Comparison of ENCODE assay signal across 10 cellular contexts in genomic region chr7:28903779-28904538, GRCh38. TPM values are rescaled to one million over a fixed set of nuclear protein-coding genes. Genes with fewer than 3 reads are reported as not detected.
DNase-seq lines count a peak whose midpoint lies in the region; ATAC-seq and TF ChIP-seq lines count a peak whose summit lies in the region.
"Had no signal": no experiment of that assay in that cellular context is flagged by ENCODE, and none has a peak within 500 bp of the region (broad histone marks: within the 10 kb centered on the region; RNA-seq: fewer than 3 reads in every experiment).

No MANE protein-coding gene starts in this region.

- CTCF ChIA-PET in BJ (lab: Yijun Ruan, JAX): interaction anchor here (1.0 to 3.8 kb wide), 2 partner anchors 11 to 18 kb away, joined by 3 to 22 read pairs; no protein-coding TSS in a partner anchor

- H3K27me3 Mint-ChIP-seq in effector memory CD8-positive, alpha-beta T cell: peaks cover 58 to 64% of the 10 kb centered on the region in 2 donors

- H2AFZ ChIP-seq in fibroblast of lung (ENCODE audit: low read length): peak overlapping the region; percentile 90

- TF ChIP-seq CTCF in BJ (IDR thresholded peaks at IDR 0.05; ENCODE audit: insufficient read depth, low read depth, low read length): no peak
- no peak for TF ChIP-seq CTCF in fibroblast of lung (conservative IDR thresholded peaks at IDR 0.05 in 1 of 2, IDR thresholded peaks at IDR 0.05 in 1 of 2; ENCODE audit: low read depth in 1 of 2, low read length in 2 of 2)
- TF ChIP-seq CTCF in ovary (IDR thresholded peaks at IDR 0.05): no peak

- H3K27me3 ChIP-seq in BJ (ENCODE audit: control insufficient read depth, insufficient read depth, low read length) (no peaks in the 10 kb centered on the region), fibroblast of lung (ENCODE audit: control insufficient read depth, insufficient read depth, low read length) (no peaks in the 10 kb centered on the region), ovary (no peaks in the 10 kb centered on the region)

- H3K4me2 ChIP-seq in fibroblast of lung (ENCODE audit: extremely low read depth, insufficient read depth, low read length): peak overlapping the region; percentile 91

- H3K4me3 ChIP-seq in BJ (ENCODE audit: low read depth, low read length): 0 out of 2 replicates have a peak overlapping the region, but pooled peaks have one; percentile 1
- peak overlapping the region; percentile 45 to 77 (median 54) for H3K4me3 ChIP-seq in fibroblast of lung (replicated peaks in 1 of 4; ENCODE audit: control extremely low read depth in 1 of 4, insufficient read depth in 1 of 4, low read depth in 3 of 4, low read length in 4 of 4)
- peak overlapping the region; percentile 18 for H3K4me3 ChIP-seq in ovary

- H3K4me1 ChIP-seq in fibroblast of lung (ENCODE audit: control insufficient read depth, extremely low read depth, insufficient read depth, low read length) (no peaks in the 10 kb centered on the region), ovary (ENCODE audit: insufficient read depth) (no peaks in the 10 kb centered on the region)

- intact Hi-C loops in ovary (cut with DNase I): no loop called here

- WGBS in ovary, 3 donors: 22 to 25% (median 22%) methylated on average over 3 of the region's 3 CpGs

- H3K4me1 Mint-ChIP-seq in effector memory CD8-positive, alpha-beta T cell (ENCODE audit: low read depth in 2 of 2): no peaks in the 10 kb centered on the region

- no peak overlapping the region for H3K4me3 Mint-ChIP-seq in effector memory CD8-positive, alpha-beta T cell

- TF ChIP-seq POLR2A in ovary (IDR thresholded peaks at IDR 0.05) (no peak), GM18505 (IDR thresholded peaks at IDR 0.05; ENCODE audit: borderline replicate concordance, extremely low read depth, insufficient read depth, insufficient read length) (no peak)

- no peak overlapping the region for H3K27ac Mint-ChIP-seq in effector memory CD8-positive, alpha-beta T cell

- H3K27ac ChIP-seq in fibroblast of lung (ENCODE audit: insufficient read depth, low read length) (no peak overlapping the region), ovary (no peak overlapping the region)
- H3K27ac ChIP-seq: VCaP had no signal

- H3K79me2 ChIP-seq in fibroblast of lung (ENCODE audit: control insufficient read depth, insufficient read depth, low read length): no peaks in the 10 kb centered on the region

- H3K9me3 ChIP-seq in fibroblast of lung (ENCODE audit: control insufficient read depth, insufficient read depth, low read depth, low read length): no peaks in the 10 kb centered on the region
- H3K9me3 ChIP-seq in ovary: no peaks in the 10 kb centered on the region

- ATAC-seq in GM19397 (IDR thresholded peaks at IDR 0.05; ENCODE audit: unreplicated experiment): no peak
- no peak for ATAC-seq in effector memory CD8-positive, alpha-beta T cell (replicated peaks)
- no peak for ATAC-seq in GM18505 (IDR thresholded peaks at IDR 0.05; ENCODE audit: unreplicated experiment)

- DNase-seq in BJ (ENCODE audit: low read depth) (no peak), NCI-H748 treated with DMSO at 0.1 percent for 48 hours (lab: John Stamatoyannopoulos, UW) (peak; percentile 55), fibroblast of lung (ENCODE audit: low read depth in 2 of 2) (peak in 1 of 2 donors; percentile 5), ovary (no peak), UCSD-AML1 (lab: John Stamatoyannopoulos, UW; ENCODE audit: unreplicated experiment) (no peak)
- DNase-seq in effector memory CD8-positive, alpha-beta T cell: no peak
- DNase-seq: NCI-H187 had no signal

- no peak for TF ChIP-seq EP300 in ovary (IDR thresholded peaks at IDR 0.05)

- POLR2A ChIA-PET in BJ (lab: Charles Lee): no interaction called here

- H3K36me3 ChIP-seq in BJ (ENCODE audit: control insufficient read depth, insufficient read depth, low read length) (no peaks in the 10 kb centered on the region), fibroblast of lung (ENCODE audit: control insufficient read depth, insufficient read depth, low read length) (no peaks in the 10 kb centered on the region), ovary (no peaks in the 10 kb centered on the region)

- H3K9me3 Mint-ChIP-seq in effector memory CD8-positive, alpha-beta T cell: no peaks in the 10 kb centered on the region

- H4K20me1 ChIP-seq in fibroblast of lung (ENCODE audit: control insufficient read depth, extremely low read depth, insufficient read depth, low read length): no peaks in the 10 kb centered on the region

- no peaks in the 10 kb centered on the region for H3K36me3 Mint-ChIP-seq in effector memory CD8-positive, alpha-beta T cell (ENCODE audit: insufficient read depth)

- H3K9ac ChIP-seq in fibroblast of lung (ENCODE audit: insufficient read depth, low read length): no peak overlapping the region

RNA-seq across cellular contexts. Expression of gene TRIL, which starts 54.2 kb away (rescaled TPM):
- polyA plus RNA-seq in BJ (2011; rRNA removed) (0.01 TPM in 1 of 2 replicates, not detected in the other), fibroblast of lung (0.10 and 0.14 TPM in 2 replicates), ovary (1 to 10 TPM; 3.2 to 7.4 TPM)
- 0.05 TPM in 2 replicates for polyA minus RNA-seq in BJ (2011; rRNA and poly(A)+ RNA removed)
- total RNA-seq in fibroblast of lung (0.17 and 0.77 TPM in 2 replicates), ovary (1 to 10 TPM; 1.4 to 6.9 (median 2.6) TPM)
- 0.15 and 0.23 TPM in 2 replicates for polyA plus RNA-seq in fibroblast of lung (2012)
- polyA minus RNA-seq in fibroblast of lung (ENCODE audit: low replicate concordance): 0.07 TPM in 1 of 2 replicates, not detected in the other

Comparison
In these comparisons a context has a peak if more than half of its experiments do, and no peak if none do; other contexts are left out.
1. H3K4me3 ChIP-seq: peak in every context shown above with its lines; median percentile 54 in fibroblast of lung; 18 in ovary; 1 in BJ.